17 cellular contexts compared by ENCODE assay signal in the genomic region with DNA sequence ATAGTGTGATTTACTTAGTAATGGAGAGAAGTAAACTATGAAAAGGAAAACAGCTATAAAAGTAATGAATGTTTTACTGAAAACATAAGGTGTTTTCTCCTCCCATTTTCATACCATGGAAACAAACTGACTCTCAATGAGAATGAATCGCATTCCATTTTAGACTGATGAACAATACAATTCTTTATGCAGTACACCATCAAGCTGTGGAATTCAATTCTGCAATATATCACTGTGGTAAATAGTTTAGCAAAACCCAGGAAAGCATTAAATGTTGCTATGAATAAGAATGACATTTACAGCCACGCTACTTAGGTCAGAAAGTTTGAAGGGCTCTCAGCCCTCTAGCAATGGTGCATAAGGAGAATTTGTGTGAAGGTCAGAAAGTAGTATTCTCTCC. TPM values are rescaled to one million over a fixed set of nuclear protein-coding genes. Genes with fewer than 3 reads are reported as not detected.
A peak's percentile ranks its signal among the peaks of the same experiment; 100 is the strongest.
DNase-seq lines count a peak whose midpoint lies in the region; ATAC-seq and TF ChIP-seq lines count a peak whose summit lies in the region.
"Had no signal": no experiment of that assay in that cellular context is flagged by ENCODE, and none has a peak within 500 bp of the region (broad histone marks: within the 10 kb centered on the region; RNA-seq: fewer than 3 reads in every experiment).

No MANE protein-coding gene starts in this region.

- H3K27ac Mint-ChIP-seq in HFFc6 (no peak overlapping the region), T-cell (no peak overlapping the region)
- H3K27ac Mint-ChIP-seq: CD4-positive, alpha-beta T cell; GM23338 had no signal

- H3K4me1 ChIP-seq in HAP-1, result peaks cover 26% of the 10 kb centered on the region

- H3K4me3 Mint-ChIP-seq in HFFc6 (no peak overlapping the region), T-cell (no peak overlapping the region)
- H3K4me3 Mint-ChIP-seq: CD4-positive, alpha-beta T cell; GM23338 had no signal

- in situ Hi-C loops in HAP-1 (cut with MboI; ENCODE audit: low sequenced_read_pairs), result no loop called here

- DNase-seq in HAP-1 (ENCODE audit: low spot score in 2 of 2) (peak; percentile 26 to 95), cardiac fibroblast (ENCODE audit: low read depth in 2 of 2) (peak; percentile 34 to 38), foreskin melanocyte (peak; percentile 79), HFFc6 (no peak), H7 (no peak), iPS-NIHi7 (ENCODE audit: extremely low spot score) (no peak), T-cell (no peak)
- DNase-seq: CD4-positive, alpha-beta T cell; DMS53; NCI-H1417; NCI-H1930; NCI-H226; NCI-H524 treated with DMSO at 0.1 percent for 48 hours; SIG-M5 had no signal

- peaks cover 5% of the 10 kb centered on the region for H3K9me3 Mint-ChIP-seq in HFFc6
- H3K9me3 Mint-ChIP-seq in T-cell, result peaks cover 3 to 5% (median 4%) of the 10 kb centered on the region in 3 donors
- H3K9me3 Mint-ChIP-seq: GM23338 had no signal

- H3K27me3 ChIP-seq in HAP-1 (ENCODE audit: low read depth) (no peaks in the 10 kb centered on the region; the same call in 1 of the 2 replicates), H7 (ENCODE audit: control insufficient read depth, insufficient read depth, low read length) (no peaks in the 10 kb centered on the region)

- CTCF ChIA-PET in T-cell (lab: Charles Lee), result no interaction called here

- no peaks in the 10 kb centered on the region for H3K36me3 ChIP-seq in HAP-1 (replicated peaks)
- no peaks in the 10 kb centered on the region for H3K36me3 ChIP-seq in H7 (replicated peaks; ENCODE audit: control insufficient read depth, insufficient read depth, low read length)

- no peaks in the 10 kb centered on the region for H3K27me3 Mint-ChIP-seq in HFFc6 (ENCODE audit: insufficient read depth)
- H3K27me3 Mint-ChIP-seq in T-cell, result no peaks in the 10 kb centered on the region
- H3K27me3 Mint-ChIP-seq: CD4-positive, alpha-beta T cell had no signal

- H3K9me3 ChIP-seq in HAP-1, result no peaks in the 10 kb centered on the region

- no peak for ATAC-seq in T-cell (replicated peaks in 1 of 4)
- ATAC-seq: GM23338 had no signal

- POLR2A ChIA-PET in T-cell (lab: Charles Lee), result no interaction called here

- no peak overlapping the region for H3K4me3 ChIP-seq in HAP-1
- no peak overlapping the region for H3K4me3 ChIP-seq in cardiac fibroblast (replicated peaks in 1 of 2; ENCODE audit: low read depth in 2 of 2, low read length in 2 of 2)
- no peak overlapping the region for H3K4me3 ChIP-seq in H7 (ENCODE audit: insufficient read depth, low read depth, low read length)
- H3K4me3 ChIP-seq: GM23338 had no signal

- no peaks in the 10 kb centered on the region for H3K4me1 Mint-ChIP-seq in HFFc6 (ENCODE audit: low read depth)
- H3K4me1 Mint-ChIP-seq in T-cell, result no peaks in the 10 kb centered on the region
- H3K4me1 Mint-ChIP-seq: GM23338 had no signal

- H3K36me3 Mint-ChIP-seq in HFFc6 (ENCODE audit: low read depth) (peaks cover 4% of the 10 kb centered on the region; the same call in 1 of the 2 replicates), T-cell (no peaks in the 10 kb centered on the region)

- TF ChIP-seq CTCF in cardiac fibroblast (IDR thresholded peaks at IDR 0.05; ENCODE audit: low read depth, low read length) (no peak), HFFc6 (IDR thresholded peaks at IDR 0.05) (no peak)

RNA-seq across cellular contexts. Expression of a gene that starts 7.4 kb away (rescaled TPM):
- total RNA-seq in HFFc6 (2021; fragmentation: NEBNext Ultra II Directional; extraction: Animal tissue kit (Norgen Biotek cat#: 25700)), result not detected
- total RNA-seq in H7 (2014; rRNA removed; shearing (Covaris generic)), result not detected in 2 replicates
- total RNA-seq in T-cell, result not detected
- total RNA-seq: CD4-positive, alpha-beta T cell; GM23338; HT-29; RPMI7951 had no signal

Comparison
In these comparisons a context has a peak if more than half of its experiments do, and no peak if none do; other contexts are left out.
1. DNase-seq: peak in HAP-1 (2 of 2), cardiac fibroblast (2 of 2) and foreskin melanocyte (single experiment); none in HFFc6 (single experiment), H7 (single experiment), iPS-NIHi7 (single experiment) and T-cell (0 of 34).